8 cellular contexts compared by ENCODE assay signal in genomic region chr3:5057857-5058324, GRCh38.
DNase-seq lines count a peak whose midpoint lies in the region; TF ChIP-seq lines count a peak whose summit lies in the region.

No MANE protein-coding gene starts in this region.

- DNase-seq in GM12864 (ENCODE audit: low read depth) (peak; percentile 70), H4 (ENCODE audit: low spot score) (peak; percentile 83), LNCaP clone FGC (ENCODE audit: low read depth) (peak; percentile 75), T-helper 2 cell (peak in 4 of 5 experiments; percentile 49 to 85 (median 52)), ascending aorta (ENCODE audit: low spot score in 2 of 2) (peak; percentile 49 to 89), hepatic stellate cell (ENCODE audit: low spot score) (peak; percentile 64), skeletal muscle cell (ENCODE audit: low read depth) (peak; percentile 68), T1000 (lab: John Stamatoyannopoulos, UW) (no peak)

- no peaks in the 10 kb centered on the region for H3K27me3 ChIP-seq in ascending aorta

- H3K4me1 ChIP-seq in ascending aorta: peaks cover 0 to 7% of the 10 kb centered on the region in 2 donors

- H3K36me3 ChIP-seq in ascending aorta: no peaks in the 10 kb centered on the region

- no peaks in the 10 kb centered on the region for H3K9me3 ChIP-seq in ascending aorta

- peak; percentile 77 for TF ChIP-seq CTCF in GM12864 (IDR thresholded peaks at IDR 0.05; ENCODE audit: low read depth, low read length, missing control alignments)
- TF ChIP-seq CTCF in LNCaP clone FGC (IDR thresholded peaks at IDR 0.05; ENCODE audit: control insufficient read depth, extremely low read depth, insufficient read depth): peak; percentile 76
- TF ChIP-seq CTCF in ascending aorta (IDR thresholded peaks at IDR 0.05): peak; percentile 70 to 79 (median 77)

- H3K4me3 ChIP-seq in GM12864 (ENCODE audit: low read depth, low read length) (no peak overlapping the region), LNCaP clone FGC (ENCODE audit: low read depth, low read length) (no peak overlapping the region), ascending aorta (no peak overlapping the region), skeletal muscle cell (ENCODE audit: low read depth, low read length) (no peak overlapping the region)

- H3K27ac ChIP-seq in ascending aorta: no peak overlapping the region

- intact Hi-C loops in ascending aorta (cut with DNase I): loop anchor here (1.0 to 5.0 kb wide), 3 partner anchors 81 to 401 kb away; no protein-coding TSS in a partner anchor
